ENCODE assay signal across 8 cellular contexts in the genomic region with DNA sequence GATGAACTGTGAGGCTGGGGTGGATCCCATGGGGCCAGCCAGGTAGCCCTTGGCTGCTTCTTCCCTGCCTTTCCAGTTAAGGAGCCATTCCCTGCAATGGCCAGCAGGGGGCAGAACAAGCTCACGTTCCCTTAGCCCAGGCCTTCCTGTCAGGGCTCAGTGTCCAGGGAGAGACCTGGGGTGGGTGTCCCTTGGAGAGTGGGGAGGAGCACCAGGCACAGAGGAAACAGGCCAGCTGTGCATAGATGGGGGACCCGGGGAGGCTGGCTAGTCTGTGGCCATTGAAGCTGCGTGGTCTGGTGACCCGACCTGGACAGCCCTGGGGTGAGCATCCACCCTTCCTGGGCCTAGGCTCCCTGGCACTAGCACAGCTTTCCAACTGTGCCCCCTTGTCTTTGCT. TPM values are rescaled to one million over a fixed set of nuclear protein-coding genes. Genes with fewer than 3 reads are reported as not detected.
A peak's percentile ranks its signal among the peaks of the same experiment; 100 is the strongest.
DNase-seq lines count a peak whose midpoint lies in the region; ATAC-seq and TF ChIP-seq lines count a peak whose summit lies in the region.

No MANE protein-coding gene starts in this region.

- TF ChIP-seq POLR2A in upper lobe of left lung (IDR thresholded peaks at IDR 0.05) = no peak

- CTCF ChIA-PET in BJ (lab: Yijun Ruan, JAX) = interaction anchor here (0.6 to 26.2 kb wide), 40 partner anchors 9 to 332 kb away, joined by 3 to 763 read pairs (median 4); partner anchors contain the start of genes AHCYL1, CSF1, GNAI3 and GPR61

- H3K9me2 ChIP-seq in Loucy (replicated peaks; ENCODE audit: low read depth, low read length) = no peaks in the 10 kb centered on the region

- no peak overlapping the region for H4K12ac ChIP-seq in trophoblast cell (ENCODE audit: low read depth, low read length)

- no peak overlapping the region for H3K4ac ChIP-seq in trophoblast cell (ENCODE audit: low read depth, low read length)

- H3K9ac ChIP-seq in Loucy (ENCODE audit: low read depth, low read length, poor library complexity, severe bottlenecking) (peak overlapping the region; percentile 52), trophoblast cell (ENCODE audit: low read length) (no peak overlapping the region)

- WGBS in trophoblast cell (ENCODE audit: extremely low coverage, insufficient coverage, insufficient read length) = no CpG with 5 or more reads among the region's 4 CpGs
- WGBS in upper lobe of left lung, 2 donors = 0 to 26% methylated on average over 1 to 4 of the region's 4 CpGs

- H4K8ac ChIP-seq in trophoblast cell (ENCODE audit: low read depth, low read length) = no peak overlapping the region

- H3K79me2 ChIP-seq in Loucy (ENCODE audit: insufficient read depth, low read length) (no peaks in the 10 kb centered on the region), trophoblast cell (ENCODE audit: control insufficient read depth, insufficient read depth, low read length, poor library complexity) (no peaks in the 10 kb centered on the region)

- no peaks in the 10 kb centered on the region for H3F3A ChIP-seq in Loucy (ENCODE audit: low read depth)

- no peak overlapping the region for H2BK5ac ChIP-seq in trophoblast cell (ENCODE audit: low read depth, low read length, poor library complexity)

- H2AFZ ChIP-seq in Loucy (ENCODE audit: low read length) (peak overlapping the region; percentile 59), trophoblast cell (ENCODE audit: insufficient read depth, low read length, poor library complexity) (peak overlapping the region; percentile 40)

- peak overlapping the region; percentile 29 for H3K4me2 ChIP-seq in Loucy (ENCODE audit: low read depth, low read length, poor library complexity, severe bottlenecking)
- no peak overlapping the region for H3K4me2 ChIP-seq in trophoblast cell (ENCODE audit: low read length)

- no peak overlapping the region for H2BK120ac ChIP-seq in trophoblast cell (ENCODE audit: insufficient read depth, low read length, poor library complexity)

- H3K9me3 ChIP-seq in Loucy (ENCODE audit: insufficient read depth, low read depth, low read length) (peaks cover 7% of the 10 kb centered on the region; the same call in 1 of the 2 replicates), trophoblast cell (ENCODE audit: insufficient read depth, low read depth, low read length) (peaks cover 5% of the 10 kb centered on the region), upper lobe of left lung (no peaks in the 10 kb centered on the region)

- no peak overlapping the region for H3K23ac ChIP-seq in trophoblast cell (ENCODE audit: low read length)

- no peaks in the 10 kb centered on the region; the same call in 1 of the 2 replicates for H3K27me3 ChIP-seq in BJ (ENCODE audit: control insufficient read depth, insufficient read depth, low read length)
- no peaks in the 10 kb centered on the region for H3K27me3 ChIP-seq in Loucy (ENCODE audit: insufficient read depth, low read length, poor library complexity, severe bottlenecking)
- H3K27me3 ChIP-seq in trophoblast cell (ENCODE audit: insufficient read depth, low read length) = no peaks in the 10 kb centered on the region
- H3K27me3 ChIP-seq in upper lobe of left lung = no peaks in the 10 kb centered on the region

- H3K36me3 ChIP-seq in BJ (ENCODE audit: control insufficient read depth, insufficient read depth, low read length) (no peaks in the 10 kb centered on the region), Loucy (ENCODE audit: insufficient read depth, low read length) (no peaks in the 10 kb centered on the region; the same call in 1 of the 2 replicates), trophoblast cell (ENCODE audit: control insufficient read depth in 1 of 2, insufficient read depth in 2 of 2, low read length in 2 of 2) (no peaks in the 10 kb centered on the region), upper lobe of left lung (no peaks in the 10 kb centered on the region)

- H4K91ac ChIP-seq in trophoblast cell (ENCODE audit: low read depth, low read length) = no peak overlapping the region

- no peak for TF ChIP-seq EP300 in upper lobe of left lung (IDR thresholded peaks at IDR 0.05)

- H3K79me1 ChIP-seq in trophoblast cell (ENCODE audit: low read length) = peaks cover 1% of the 10 kb centered on the region

- H2BK12ac ChIP-seq in trophoblast cell (ENCODE audit: low read length) = no peak overlapping the region

- H3K4me1 ChIP-seq in Loucy (ENCODE audit: insufficient read depth, low read length, poor library complexity, severe bottlenecking) (peaks cover 21% of the 10 kb centered on the region), trophoblast cell (ENCODE audit: control insufficient read depth in 1 of 2, insufficient read depth in 2 of 2, low read length in 2 of 2) (peaks cover 0 to 5% of the 10 kb centered on the region in 2 experiments), upper lobe of left lung (peaks cover 0 to 8% (median 6%) of the 10 kb centered on the region in 4 donors)

- H4K20me1 ChIP-seq in Loucy (ENCODE audit: insufficient read depth, low read length, poor library complexity, severe bottlenecking) = no peaks in the 10 kb centered on the region

- no peak for DNase-seq in BJ (ENCODE audit: low read depth)
- DNase-seq in SK-N-DZ (ENCODE audit: low spot score) = peak; percentile 80
- DNase-seq in activated naive CD4-positive, alpha-beta T cell treated with Interleukin-2 at 50 U/mL for 16 hours = peak; percentile 76
- DNase-seq in germinal center (ENCODE audit: low spot score) = peak; percentile 70
- DNase-seq in trophoblast cell = peak; percentile 62 to 94
- DNase-seq in upper lobe of left lung = peak in 1 of 2 donors; percentile 80

- TF ChIP-seq CTCF in BJ (IDR thresholded peaks at IDR 0.05; ENCODE audit: insufficient read depth, low read depth, low read length) = peak; percentile 96
- TF ChIP-seq CTCF in Loucy (conservative IDR thresholded peaks at IDR 0.05; ENCODE audit: low read length) = peak; percentile 98
- peak; percentile 96 to 99 (median 98) for TF ChIP-seq CTCF in upper lobe of left lung (IDR thresholded peaks at IDR 0.05)

- H3K14ac ChIP-seq in trophoblast cell (ENCODE audit: low read length) = no peak overlapping the region

- peak; percentile 71 for ATAC-seq in GM19463 (IDR thresholded peaks at IDR 0.05; ENCODE audit: unreplicated experiment)
- peak; percentile 91 to 92 for ATAC-seq in upper lobe of left lung (ENCODE audit: low FRiP score in 2 of 2)

- H3K27ac ChIP-seq in trophoblast cell (ENCODE audit: low read depth, low read length) (no peak overlapping the region), upper lobe of left lung (no peak overlapping the region)

- no peak overlapping the region for H2AK5ac ChIP-seq in trophoblast cell (ENCODE audit: low read length)

- no peak overlapping the region for H3K4me3 ChIP-seq in BJ (ENCODE audit: low read depth, low read length)
- H3K4me3 ChIP-seq in Loucy (ENCODE audit: low read length, poor library complexity, severe bottlenecking) = no peak overlapping the region
- H3K4me3 ChIP-seq in trophoblast cell (ENCODE audit: low read depth, low read length) = no peak overlapping the region
- H3K4me3 ChIP-seq in upper lobe of left lung = no peak overlapping the region

- POLR2A ChIA-PET in BJ (lab: Charles Lee) = interaction anchor here (1.0 to 1.9 kb wide), 2 partner anchors 135 to 208 kb away, joined by 3 to 9 read pairs; partner anchors contain the start of gene AHCYL1

- H3K18ac ChIP-seq in trophoblast cell (ENCODE audit: low read length) = no peak overlapping the region

RNA-seq across cellular contexts. Expression of gene EPS8L3, which starts 13.2 kb away (rescaled TPM):
- not detected in 2 replicates for polyA plus RNA-seq in BJ (2011; rRNA removed)
- polyA minus RNA-seq in BJ (2011; rRNA and poly(A)+ RNA removed) = not detected in 2 replicates
- polyA plus RNA-seq in SK-N-DZ (2014; cell fraction: cytosol; rRNA removed) = 0.63 and 1.2 TPM in 2 replicates
- polyA plus RNA-seq in SK-N-DZ (2014; cell fraction: nucleus; rRNA removed) = 0.64 and 21.2 TPM in 2 replicates
- polyA plus RNA-seq in trophoblast cell (2013) = not detected in 2 replicates
- total RNA-seq in upper lobe of left lung = under 1 TPM in 1 of 6 donors, not detected in 5; 0.20 TPM

RNA-seq across cellular contexts. Expression of gene GSTM3, which starts 36.1 kb away (rescaled TPM):
- polyA plus RNA-seq in BJ (2011; rRNA removed) = 113 and 172 TPM in 2 replicates
- polyA minus RNA-seq in BJ (2011; rRNA and poly(A)+ RNA removed) = 40.4 and 52.8 TPM in 2 replicates
- polyA plus RNA-seq in SK-N-DZ (2014; cell fraction: cytosol; rRNA removed) = 127 and 135 TPM in 2 replicates
- polyA plus RNA-seq in SK-N-DZ (2014; cell fraction: nucleus; rRNA removed) = 72.0 and 83.5 TPM in 2 replicates
- polyA plus RNA-seq in trophoblast cell (2013) = 67.7 and 68.6 TPM in 2 replicates
- total RNA-seq in upper lobe of left lung = 10 to 100 TPM in 3 of 6 donors, 1 to 10 TPM in 3; 4.9 to 23.3 (median 11.2) TPM
